Comparison of ENCODE assay signal across 20 cellular contexts in genomic region chr6:100549406-100550167, GRCh38.
DNase-seq lines count a peak whose midpoint lies in the region; ATAC-seq and TF ChIP-seq lines count a peak whose summit lies in the region.
"Had no signal": no experiment of that assay in that cellular context is flagged by ENCODE, and none has a peak within 500 bp of the region (broad histone marks: within the 10 kb centered on the region; RNA-seq: fewer than 3 reads in every experiment).

No MANE protein-coding gene starts in this region.

- intact Hi-C loops in left ventricle myocardium superior (cut with micrococcal nuclease) = no loop called here

- no peak for ATAC-seq in left ventricle myocardium superior
- no peak for ATAC-seq in left lobe of liver
- no peak for ATAC-seq in HG03097 (IDR thresholded peaks at IDR 0.05; ENCODE audit: low FRiP score, unreplicated experiment)
- ATAC-seq: activated CD4-positive, alpha-beta T cell treated with anti-CD3 and anti-CD28 coated beads for 36 hours; CD8-positive, alpha-beta T cell; esophagus mucosa; stimulated activated naive B cell treated with anti-CD40 and anti-IgM and Interleukin-4, amounts not matched to agents 10 μg/mL and 1 μg/mL and 100 μg/mL, for 72 hours; upper lobe of right lung had no signal

- TF ChIP-seq CTCF in astrocyte of the spinal cord (IDR thresholded peaks at IDR 0.05; ENCODE audit: low read depth, low read length) = no peak

- H3K4me3 ChIP-seq in astrocyte of the spinal cord (ENCODE audit: low read depth, low read length) = no peak overlapping the region
- H3K4me3 ChIP-seq: prostate gland, upper lobe of right lung had no signal

- DNase-seq in NCI-H82 (lab: John Stamatoyannopoulos, UW) (peak; percentile 37), NCI-H82 treated with DMSO at 0.1 percent for 48 hours (lab: John Stamatoyannopoulos, UW; ENCODE audit: unreplicated experiment) (no peak), astrocyte of the spinal cord (ENCODE audit: low read depth, low spot score) (peak; percentile 61), hepatic stellate cell (ENCODE audit: low spot score) (peak; percentile 22), left ventricle myocardium superior (no peak), NCI-H1694 (lab: John Stamatoyannopoulos, UW) (no peak), left lobe of liver (ENCODE audit: low spot score) (no peak)
- DNase-seq: activated CD4-positive, alpha-beta T cell treated with anti-CD3 and anti-CD28 coated beads for 36 hours; activated effector memory CD4-positive, alpha-beta T cell treated with anti-CD3 and anti-CD28 coated beads, Interleukin-2, amount 50 U/mL, for 16 hours; CD8-positive, alpha-beta T cell; DND-41; hypothalamus; NCI-H2081; NCI-H524 treated with DMSO at 0.1 percent for 48 hours; stimulated activated CD4-positive, alpha-beta T cell treated with anti-CD3 and anti-CD28 coated beads, Interleukin-12 subunit alpha, Interleukin-12 subunit beta, amount 100 ng/mL, for 4 hours; stimulated activated naive B cell treated with anti-CD40 and anti-IgM and Interleukin-4, amounts not matched to agents 10 μg/mL and 1 μg/mL and 100 μg/mL, for 72 hours; upper lobe of right lung had no signal

- in situ Hi-C loops in astrocyte of the spinal cord (cut with HindIII; ENCODE audit: low sequenced_read_pairs) = no loop called here

Comparison
In these comparisons a context has a peak if more than half of its experiments do, and no peak if none do; other contexts are left out.
1. DNase-seq: peak in NCI-H82 (single experiment), astrocyte of the spinal cord (single experiment) and hepatic stellate cell (single experiment); none in NCI-H82 treated with DMSO at 0.1 percent for 48 hours (single experiment), left ventricle myocardium superior (single experiment), NCI-H1694 (single experiment) and left lobe of liver (single experiment).